2 cellular contexts compared by ENCODE assay signal in the genomic region with DNA sequence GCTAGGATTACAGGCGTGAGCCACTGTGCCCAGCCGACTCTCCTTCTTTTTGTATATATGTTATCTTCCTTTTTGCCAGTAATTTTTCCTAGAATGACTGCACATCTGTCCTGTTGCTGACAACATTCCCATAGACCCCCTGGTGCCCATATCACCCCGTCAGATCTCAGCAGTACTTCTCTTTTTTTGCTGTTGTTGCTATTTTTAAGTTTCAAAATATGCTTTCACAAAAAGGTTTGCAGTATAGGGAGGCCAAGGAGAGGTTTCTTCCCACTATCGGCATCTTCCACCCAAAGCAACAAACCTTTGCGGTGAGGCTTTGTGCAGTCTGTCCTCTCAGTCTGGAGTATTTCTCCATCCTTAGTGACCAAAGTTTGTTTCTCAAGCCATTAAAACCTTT.
TF ChIP-seq lines count a peak whose summit lies in the region.

No MANE protein-coding gene starts in this region.

TF ChIP-seq in A549, 52 proteins besides CTCF, POLR2A, EP300 and RAD21 (continued from another document):
- no peak for TF ChIP-seq ESRRA (IDR thresholded peaks at IDR 0.05; ENCODE audit: borderline replicate concordance, low read length)
- peak; percentile 54 for TF ChIP-seq MAFK (IDR thresholded peaks at IDR 0.05; ENCODE audit: partially characterized antibody)
- no peak for TF ChIP-seq HOXA7 (CRISPR knock-in tag; IDR thresholded peaks at IDR 0.05)

TF ChIP-seq in K562, 482 proteins besides CTCF, POLR2A, EP300 and RAD21:
- TF ChIP-seq HMG20A (CRISPR knock-in tag; conservative IDR thresholded peaks at IDR 0.05) (no peak), CBX8 (IDR thresholded peaks at IDR 0.05; ENCODE audit: borderline replicate concordance, extremely low read depth, low read depth, low read length, poor library complexity, severe bottlenecking) (no peak), ZNF165 (CRISPR knock-in tag; IDR thresholded peaks at IDR 0.05; ENCODE audit: borderline replicate concordance) (no peak), FOXK2 (conservative IDR thresholded peaks at IDR 0.05 in 1 of 2, IDR thresholded peaks at IDR 0.05 in 1 of 2; ENCODE audit: low read depth in 2 of 2) (no peak), ZNF77 (CRISPR knock-in tag; IDR thresholded peaks at IDR 0.05) (no peak), MAZ (CRISPR knock-in tag; conservative IDR thresholded peaks at IDR 0.05 in 1 of 2, IDR thresholded peaks at IDR 0.05 in 1 of 2) (no peak), CBX3 (IDR thresholded peaks at IDR 0.05; ENCODE audit: borderline replicate concordance in 1 of 2, low read length in 2 of 2) (no peak), SREBF2 (CRISPR knock-in tag; IDR thresholded peaks at IDR 0.05) (no peak), MAFG (tag; conservative IDR thresholded peaks at IDR 0.05) (0 out of 2 replicates have a peak, but pooled peaks have one; percentile 4), ZNF316 (IDR thresholded peaks at IDR 0.05) (peak; percentile 76), MCM7 (IDR thresholded peaks at IDR 0.05) (no peak), ZNF79 (CRISPR knock-in tag; IDR thresholded peaks at IDR 0.05; ENCODE audit: low read depth) (no peak), CXXC5 (CRISPR knock-in tag; IDR thresholded peaks at IDR 0.05) (no peak), ZNF253 (CRISPR knock-in tag; conservative IDR thresholded peaks at IDR 0.05) (no peak), C11orf30 (IDR thresholded peaks at IDR 0.05; ENCODE audit: low read depth) (peak; percentile 66; the same call in 1 of the 2 replicates), RUNX1 (IDR thresholded peaks at IDR 0.05; ENCODE audit: low read depth) (no peak)
- TF ChIP-seq, protein P1, sequence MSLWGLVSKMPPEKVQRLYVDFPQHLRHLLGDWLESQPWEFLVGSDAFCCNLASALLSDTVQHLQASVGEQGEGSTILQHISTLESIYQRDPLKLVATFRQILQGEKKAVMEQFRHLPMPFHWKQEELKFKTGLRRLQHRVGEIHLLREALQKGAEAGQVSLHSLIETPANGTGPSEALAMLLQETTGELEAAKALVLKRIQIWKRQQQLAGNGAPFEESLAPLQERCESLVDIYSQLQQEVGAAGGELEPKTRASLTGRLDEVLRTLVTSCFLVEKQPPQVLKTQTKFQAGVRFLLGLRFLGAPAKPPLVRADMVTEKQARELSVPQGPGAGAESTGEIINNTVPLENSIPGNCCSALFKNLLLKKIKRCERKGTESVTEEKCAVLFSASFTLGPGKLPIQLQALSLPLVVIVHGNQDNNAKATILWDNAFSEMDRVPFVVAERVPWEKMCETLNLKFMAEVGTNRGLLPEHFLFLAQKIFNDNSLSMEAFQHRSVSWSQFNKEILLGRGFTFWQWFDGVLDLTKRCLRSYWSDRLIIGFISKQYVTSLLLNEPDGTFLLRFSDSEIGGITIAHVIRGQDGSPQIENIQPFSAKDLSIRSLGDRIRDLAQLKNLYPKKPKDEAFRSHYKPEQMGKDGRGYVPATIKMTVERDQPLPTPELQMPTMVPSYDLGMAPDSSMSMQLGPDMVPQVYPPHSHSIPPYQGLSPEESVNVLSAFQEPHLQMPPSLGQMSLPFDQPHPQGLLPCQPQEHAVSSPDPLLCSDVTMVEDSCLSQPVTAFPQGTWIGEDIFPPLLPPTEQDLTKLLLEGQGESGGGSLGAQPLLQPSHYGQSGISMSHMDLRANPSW (CRISPR knock-in tag; IDR thresholded peaks at IDR 0.05), result 0 out of 2 replicates have a peak, but pooled peaks have one; percentile 29
- TF ChIP-seq, protein P2, sequence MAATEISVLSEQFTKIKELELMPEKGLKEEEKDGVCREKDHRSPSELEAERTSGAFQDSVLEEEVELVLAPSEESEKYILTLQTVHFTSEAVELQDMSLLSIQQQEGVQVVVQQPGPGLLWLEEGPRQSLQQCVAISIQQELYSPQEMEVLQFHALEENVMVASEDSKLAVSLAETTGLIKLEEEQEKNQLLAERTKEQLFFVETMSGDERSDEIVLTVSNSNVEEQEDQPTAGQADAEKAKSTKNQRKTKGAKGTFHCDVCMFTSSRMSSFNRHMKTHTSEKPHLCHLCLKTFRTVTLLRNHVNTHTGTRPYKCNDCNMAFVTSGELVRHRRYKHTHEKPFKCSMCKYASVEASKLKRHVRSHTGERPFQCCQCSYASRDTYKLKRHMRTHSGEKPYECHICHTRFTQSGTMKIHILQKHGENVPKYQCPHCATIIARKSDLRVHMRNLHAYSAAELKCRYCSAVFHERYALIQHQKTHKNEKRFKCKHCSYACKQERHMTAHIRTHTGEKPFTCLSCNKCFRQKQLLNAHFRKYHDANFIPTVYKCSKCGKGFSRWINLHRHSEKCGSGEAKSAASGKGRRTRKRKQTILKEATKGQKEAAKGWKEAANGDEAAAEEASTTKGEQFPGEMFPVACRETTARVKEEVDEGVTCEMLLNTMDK (IDR thresholded peaks at IDR 0.05; ENCODE audit: borderline replicate concordance, insufficient read depth, low read depth, low read length, poor library complexity, severe bottlenecking), result no peak
